ENCODE assay signal across 1 cellular context in the genomic region with DNA sequence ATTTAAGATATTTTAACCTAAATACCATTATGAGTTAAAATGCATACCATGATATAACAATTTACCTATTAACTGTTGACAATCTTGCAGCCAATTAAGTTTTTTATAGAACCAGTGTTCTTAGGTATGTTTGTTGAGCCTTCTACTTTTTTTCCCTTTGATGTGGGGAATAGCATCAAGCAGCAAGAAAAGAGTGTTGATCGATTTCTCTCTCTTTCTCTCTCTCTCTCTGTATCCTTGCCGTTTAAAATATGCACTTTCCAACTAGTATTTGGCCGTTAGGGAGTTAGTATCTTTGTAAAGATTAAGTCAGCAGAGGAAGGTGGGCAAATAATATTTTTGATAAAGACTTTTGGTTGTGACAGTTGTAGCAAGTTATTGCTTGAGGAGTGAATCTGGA.
TF ChIP-seq lines count a peak whose summit lies in the region.

No MANE protein-coding gene starts in this region.

TF ChIP-seq in GM23338, 12 proteins besides CTCF, POLR2A, EP300 and RAD21:
- TF ChIP-seq POLR2AphosphoS5 (IDR thresholded peaks at IDR 0.05; ENCODE audit: low read depth) (no peak), CREB1 (CRISPR knock-in tag; IDR thresholded peaks at IDR 0.05; ENCODE audit: low read depth) (no peak), EZH2 (IDR thresholded peaks at IDR 0.05; ENCODE audit: low read depth, unreplicated experiment) (no peak)
- TF ChIP-seq, protein P1, sequence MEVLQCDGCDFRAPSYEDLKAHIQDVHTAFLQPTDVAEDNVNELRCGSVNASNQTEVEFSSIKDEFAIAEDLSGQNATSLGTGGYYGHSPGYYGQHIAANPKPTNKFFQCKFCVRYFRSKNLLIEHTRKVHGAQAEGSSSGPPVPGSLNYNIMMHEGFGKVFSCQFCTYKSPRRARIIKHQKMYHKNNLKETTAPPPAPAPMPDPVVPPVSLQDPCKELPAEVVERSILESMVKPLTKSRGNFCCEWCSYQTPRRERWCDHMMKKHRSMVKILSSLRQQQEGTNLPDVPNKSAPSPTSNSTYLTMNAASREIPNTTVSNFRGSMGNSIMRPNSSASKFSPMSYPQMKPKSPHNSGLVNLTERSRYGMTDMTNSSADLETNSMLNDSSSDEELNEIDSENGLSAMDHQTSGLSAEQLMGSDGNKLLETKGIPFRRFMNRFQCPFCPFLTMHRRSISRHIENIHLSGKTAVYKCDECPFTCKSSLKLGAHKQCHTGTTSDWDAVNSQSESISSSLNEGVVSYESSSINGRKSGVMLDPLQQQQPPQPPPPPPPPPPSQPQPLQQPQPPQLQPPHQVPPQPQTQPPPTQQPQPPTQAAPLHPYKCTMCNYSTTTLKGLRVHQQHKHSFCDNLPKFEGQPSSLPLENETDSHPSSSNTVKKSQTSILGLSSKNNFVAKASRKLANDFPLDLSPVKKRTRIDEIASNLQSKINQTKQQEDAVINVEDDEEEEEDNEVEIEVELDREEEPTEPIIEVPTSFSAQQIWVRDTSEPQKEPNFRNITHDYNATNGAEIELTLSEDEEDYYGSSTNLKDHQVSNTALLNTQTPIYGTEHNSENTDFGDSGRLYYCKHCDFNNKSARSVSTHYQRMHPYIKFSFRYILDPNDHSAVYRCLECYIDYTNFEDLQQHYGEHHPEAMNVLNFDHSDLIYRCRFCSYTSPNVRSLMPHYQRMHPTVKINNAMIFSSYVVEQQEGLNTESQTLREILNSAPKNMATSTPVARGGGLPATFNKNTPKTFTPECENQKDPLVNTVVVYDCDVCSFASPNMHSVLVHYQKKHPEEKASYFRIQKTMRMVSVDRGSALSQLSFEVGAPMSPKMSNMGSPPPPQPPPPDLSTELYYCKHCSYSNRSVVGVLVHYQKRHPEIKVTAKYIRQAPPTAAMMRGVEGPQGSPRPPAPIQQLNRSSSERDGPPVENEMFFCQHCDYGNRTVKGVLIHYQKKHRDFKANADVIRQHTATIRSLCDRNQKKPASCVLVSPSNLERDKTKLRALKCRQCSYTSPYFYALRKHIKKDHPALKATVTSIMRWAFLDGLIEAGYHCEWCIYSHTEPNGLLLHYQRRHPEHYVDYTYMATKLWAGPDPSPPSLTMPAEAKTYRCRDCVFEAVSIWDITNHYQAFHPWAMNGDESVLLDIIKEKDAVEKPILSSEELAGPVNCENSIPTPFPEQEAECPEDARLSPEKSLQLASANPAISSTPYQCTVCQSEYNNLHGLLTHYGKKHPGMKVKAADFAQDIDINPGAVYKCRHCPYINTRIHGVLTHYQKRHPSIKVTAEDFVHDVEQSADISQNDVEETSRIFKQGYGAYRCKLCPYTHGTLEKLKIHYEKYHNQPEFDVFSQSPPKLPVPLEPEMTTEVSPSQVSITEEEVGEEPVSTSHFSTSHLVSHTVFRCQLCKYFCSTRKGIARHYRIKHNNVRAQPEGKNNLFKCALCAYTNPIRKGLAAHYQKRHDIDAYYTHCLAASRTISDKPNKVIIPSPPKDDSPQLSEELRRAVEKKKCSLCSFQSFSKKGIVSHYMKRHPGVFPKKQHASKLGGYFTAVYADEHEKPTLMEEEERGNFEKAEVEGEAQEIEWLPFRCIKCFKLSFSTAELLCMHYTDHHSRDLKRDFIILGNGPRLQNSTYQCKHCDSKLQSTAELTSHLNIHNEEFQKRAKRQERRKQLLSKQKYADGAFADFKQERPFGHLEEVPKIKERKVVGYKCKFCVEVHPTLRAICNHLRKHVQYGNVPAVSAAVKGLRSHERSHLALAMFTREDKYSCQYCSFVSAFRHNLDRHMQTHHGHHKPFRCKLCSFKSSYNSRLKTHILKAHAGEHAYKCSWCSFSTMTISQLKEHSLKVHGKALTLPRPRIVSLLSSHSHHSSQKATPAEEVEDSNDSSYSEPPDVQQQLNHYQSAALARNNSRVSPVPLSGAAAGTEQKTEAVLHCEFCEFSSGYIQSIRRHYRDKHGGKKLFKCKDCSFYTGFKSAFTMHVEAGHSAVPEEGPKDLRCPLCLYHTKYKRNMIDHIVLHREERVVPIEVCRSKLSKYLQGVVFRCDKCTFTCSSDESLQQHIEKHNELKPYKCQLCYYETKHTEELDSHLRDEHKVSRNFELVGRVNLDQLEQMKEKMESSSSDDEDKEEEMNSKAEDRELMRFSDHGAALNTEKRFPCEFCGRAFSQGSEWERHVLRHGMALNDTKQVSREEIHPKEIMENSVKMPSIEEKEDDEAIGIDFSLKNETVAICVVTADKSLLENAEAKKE (CRISPR knock-in tag; IDR thresholded peaks at IDR 0.05): no peak
